ENCODE assay signal across 8 cellular contexts in the genomic region with DNA sequence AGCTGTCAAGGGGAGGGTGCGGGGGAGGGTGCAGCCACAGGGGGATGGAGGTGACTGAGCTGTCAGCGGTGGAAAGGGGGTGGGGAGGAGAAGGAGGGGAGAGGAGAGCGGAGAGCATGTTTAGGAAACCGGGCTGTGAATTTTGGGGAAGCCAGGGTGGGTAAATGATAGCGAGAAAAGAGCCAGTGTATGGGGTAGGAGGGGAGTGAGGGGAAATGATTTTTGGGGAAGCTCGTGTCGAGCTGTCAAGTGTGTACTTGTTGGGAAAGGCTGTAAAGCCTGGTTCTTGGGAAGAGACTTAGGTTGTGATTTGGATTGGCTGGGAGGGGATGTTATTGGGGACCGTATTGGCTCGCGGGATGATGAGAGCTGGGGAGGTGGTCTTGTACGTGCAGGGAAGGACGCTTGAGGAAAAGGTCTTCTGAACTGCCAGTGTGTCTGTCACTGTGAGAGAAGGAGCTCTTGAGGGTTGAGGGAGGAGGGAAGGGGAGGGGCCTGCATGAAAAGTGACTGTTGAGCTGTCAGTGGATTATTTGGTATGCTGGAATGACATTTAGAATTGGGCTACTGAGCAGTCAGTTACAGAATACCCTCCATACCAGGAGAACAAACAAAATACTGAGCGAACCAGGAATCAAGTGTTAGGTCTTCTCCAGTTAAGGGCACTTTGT. TPM values are rescaled to one million over a fixed set of nuclear protein-coding genes. Genes with fewer than 3 reads are reported as not detected.
DNase-seq lines count a peak whose midpoint lies in the region; ATAC-seq lines count a peak whose summit lies in the region.

No MANE protein-coding gene starts in this region.

- peaks cover 60% of the 10 kb centered on the region for H3K4me1 Mint-ChIP-seq in stimulated activated naive CD8-positive, alpha-beta T cell treated with anti-CD3 and anti-CD28 coated beads, Interleukin-15, amount 100 ng/mL, for 72 hours

- H3K9me3 Mint-ChIP-seq in stimulated activated naive CD8-positive, alpha-beta T cell treated with anti-CD3 and anti-CD28 coated beads, Interleukin-15, amount 100 ng/mL, for 72 hours, result no peaks in the 10 kb centered on the region

- H3K27me3 ChIP-seq in esophagus (ENCODE audit: control insufficient read depth in 1 of 2, insufficient read depth in 2 of 2, low read length in 2 of 2), result no peaks in the 10 kb centered on the region
- H3K27me3 ChIP-seq in muscle layer of colon (ENCODE audit: control insufficient read depth in 1 of 2, insufficient read depth in 2 of 2, low read length in 2 of 2), result no peaks in the 10 kb centered on the region

- peak; percentile 23 for ATAC-seq in HG02759 (IDR thresholded peaks at IDR 0.05; ENCODE audit: unreplicated experiment)
- peak; percentile 45 for ATAC-seq in stimulated activated naive CD8-positive, alpha-beta T cell treated with anti-CD3 and anti-CD28 coated beads, Interleukin-15, amount 100 ng/mL, for 72 hours
- ATAC-seq in HG02938 (IDR thresholded peaks at IDR 0.05; ENCODE audit: unreplicated experiment), result no peak

- peak overlapping the region; percentile 91 to 96 for H3K4me3 Mint-ChIP-seq in stimulated activated naive CD8-positive, alpha-beta T cell treated with anti-CD3 and anti-CD28 coated beads, Interleukin-15, amount 100 ng/mL, for 72 hours

- H3K36me3 ChIP-seq in esophagus (ENCODE audit: control insufficient read depth in 2 of 2, insufficient read depth in 2 of 2, low read length in 1 of 2) (no peaks in the 10 kb centered on the region), muscle layer of colon (ENCODE audit: insufficient read depth, low read length) (no peaks in the 10 kb centered on the region)

- H3K9ac ChIP-seq in muscle layer of colon (ENCODE audit: low read length), result peak overlapping the region; percentile 68

- peak overlapping the region; percentile 84 to 97 for H3K4me3 ChIP-seq in esophagus (ENCODE audit: low read depth in 1 of 2, low read length in 2 of 2)
- peak overlapping the region; percentile 92 for H3K4me3 ChIP-seq in muscle layer of colon (ENCODE audit: low read depth in 1 of 2, low read length in 2 of 2)

- DNase-seq in ELR (ENCODE audit: low read depth), result peak; percentile 58
- peak; percentile 45 for DNase-seq in NCI-H69 (lab: John Stamatoyannopoulos, UW)
- peak; percentile 53 for DNase-seq in activated T-cell treated with anti-CD3 and anti-CD28 coated beads for 4 hours
- peak; percentile 20 to 28 for DNase-seq in stimulated activated naive CD8-positive, alpha-beta T cell treated with anti-CD3 and anti-CD28 coated beads, Interleukin-15, amount 100 ng/mL, for 72 hours

- peak overlapping the region; percentile 89 to 91 for H3K27ac Mint-ChIP-seq in stimulated activated naive CD8-positive, alpha-beta T cell treated with anti-CD3 and anti-CD28 coated beads, Interleukin-15, amount 100 ng/mL, for 72 hours

- H3K27ac ChIP-seq in esophagus (ENCODE audit: low read depth in 2 of 2, low read length in 1 of 2), result peak overlapping the region; percentile 79 to 88
- peak overlapping the region; percentile 92 for H3K27ac ChIP-seq in muscle layer of colon (ENCODE audit: low read depth, low read length)

- H3K4me1 ChIP-seq in esophagus (ENCODE audit: control insufficient read depth in 2 of 2, insufficient read depth in 2 of 2, low read length in 1 of 2), result peaks cover 0 to 3% of the 10 kb centered on the region in 2 donors
- H3K4me1 ChIP-seq in muscle layer of colon (ENCODE audit: insufficient read depth, low read length), result peaks cover 38% of the 10 kb centered on the region

- H3K9me3 ChIP-seq in esophagus (ENCODE audit: control insufficient read depth in 2 of 2, insufficient read depth in 1 of 2, low read depth in 1 of 2, low read length in 1 of 2) (no peaks in the 10 kb centered on the region), muscle layer of colon (ENCODE audit: low read length) (no peaks in the 10 kb centered on the region)

- WGBS in esophagus, 2 donors, result 1% methylated on average over 13 of the region's 13 CpGs

- no peaks in the 10 kb centered on the region for H3K27me3 Mint-ChIP-seq in stimulated activated naive CD8-positive, alpha-beta T cell treated with anti-CD3 and anti-CD28 coated beads, Interleukin-15, amount 100 ng/mL, for 72 hours

RNA-seq across cellular contexts. Expression of a gene that starts 1.0 kb away (rescaled TPM):
- polyA plus RNA-seq in esophagus, result 1 to 10 TPM; 9.8 TPM

RNA-seq across cellular contexts. Expression of a gene that starts 3.6 kb away (rescaled TPM):
- 10 to 100 TPM; 40.6 to 45.2 TPM for polyA plus RNA-seq in esophagus

RNA-seq across cellular contexts. Expression of a gene that starts 29.6 kb away (rescaled TPM):
- 10 to 100 TPM; 33.8 to 56.9 TPM for polyA plus RNA-seq in esophagus
